In the genomic region with DNA sequence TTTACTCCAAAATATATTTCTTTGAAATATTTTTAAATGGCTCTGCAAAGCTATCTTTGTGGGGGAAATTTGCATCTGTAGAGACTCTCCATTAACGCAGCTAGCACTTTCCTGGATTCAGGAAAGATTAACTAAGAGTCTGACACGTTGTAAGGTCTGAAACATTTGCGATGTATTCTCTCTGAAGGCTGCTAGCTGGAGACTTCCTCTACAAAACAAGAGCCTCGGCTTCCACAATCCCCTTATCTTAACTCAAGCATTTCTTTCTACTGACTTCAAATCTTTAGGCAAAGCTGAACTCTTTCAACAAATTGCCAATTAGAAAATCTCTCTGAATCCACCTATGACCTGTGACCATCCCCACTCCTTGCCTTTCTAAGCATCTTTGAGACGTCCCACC, we compare ENCODE assay signal across 23 cellular contexts.
"Had no signal": no experiment of that assay in that cellular context is flagged by ENCODE, and none has a peak within 500 bp of the region (broad histone marks: within the 10 kb centered on the region; RNA-seq: fewer than 3 reads in every experiment).

No MANE protein-coding gene starts in this region.

- DNase-seq: heart right ventricle; hippocampal formation; immature natural killer cell; kidney; left ventricle myocardium inferior; naive thymus-derived CD8-positive, alpha-beta T cell; ovary; right lobe of liver; stimulated activated CD4-positive, alpha-beta T cell treated with anti-CD3 and anti-CD28 coated beads, Interleukin-1b, Interleukin-23, amount 100 ng/mL, for 48 hours; stimulated activated CD4-positive, alpha-beta T cell treated with anti-CD3 and anti-CD28 coated beads, Interleukin-2, amount 100 ng/mL, for 48 hours; stimulated activated CD4-positive, alpha-beta T cell treated with anti-CD3 and anti-CD28 coated beads, Interleukin-4, amount 100 ng/mL, for 4 hours; stimulated activated CD8-positive, alpha-beta memory T cell treated with anti-CD3 and anti-CD28 coated beads, Interleukin-4, amount 100 ng/mL, for 48 hours; stimulated activated naive CD4-positive, alpha-beta T cell treated with Interleukin-2 at 50 U/mL for 16 hours; stomach; testis; thyroid gland; transverse colon; upper lobe of right lung had no signal

- H3K27me3 Mint-ChIP-seq: progenitor cell of endocrine pancreas had no signal

- H3K36me3 ChIP-seq: heart right ventricle, left ventricle myocardium inferior, ovary, right atrium auricular region, right lobe of liver, stomach, thyroid gland, transverse colon, upper lobe of right lung had no signal

- ATAC-seq: heart right ventricle; naive thymus-derived CD8-positive, alpha-beta T cell; right lobe of liver; stimulated activated memory B cell treated with anti-CD40 and anti-IgM and Interleukin-4, amounts not matched to agents 10 μg/mL and 1 μg/mL and 100 μg/mL, for 72 hours; upper lobe of right lung had no signal

- H3K27ac Mint-ChIP-seq: immature natural killer cell; naive thymus-derived CD8-positive, alpha-beta T cell; progenitor cell of endocrine pancreas; stimulated activated memory B cell treated with anti-CD40 and anti-IgM and Interleukin-4, amounts not matched to agents 10 μg/mL and 1 μg/mL and 100 μg/mL, for 72 hours had no signal

- H3K9me3 ChIP-seq: ovary, right lobe of liver, testis, thyroid gland, upper lobe of right lung had no signal

- H3K4me3 ChIP-seq: heart right ventricle, left ventricle myocardium inferior, lung, ovary, right atrium auricular region, right lobe of liver, smooth muscle cell, stomach, testis, thyroid gland, transverse colon, upper lobe of right lung had no signal

- H3K4me2 ChIP-seq: smooth muscle cell had no signal

- H3K27me3 ChIP-seq: heart right ventricle, ovary, right atrium auricular region, right lobe of liver, stomach, testis, thyroid gland, transverse colon, upper lobe of right lung had no signal

- H3K27ac ChIP-seq: heart right ventricle, left ventricle myocardium inferior, ovary, right atrium auricular region, right lobe of liver, stomach, testis, thyroid gland, transverse colon, upper lobe of right lung had no signal

- H3K4me3 Mint-ChIP-seq: immature natural killer cell; naive thymus-derived CD8-positive, alpha-beta T cell; stimulated activated memory B cell treated with anti-CD40 and anti-IgM and Interleukin-4, amounts not matched to agents 10 μg/mL and 1 μg/mL and 100 μg/mL, for 72 hours had no signal

- H3K36me3 Mint-ChIP-seq: stimulated activated memory B cell treated with anti-CD40 and anti-IgM and Interleukin-4, amounts not matched to agents 10 μg/mL and 1 μg/mL and 100 μg/mL, for 72 hours had no signal

- H3K4me1 Mint-ChIP-seq: immature natural killer cell; stimulated activated memory B cell treated with anti-CD40 and anti-IgM and Interleukin-4, amounts not matched to agents 10 μg/mL and 1 μg/mL and 100 μg/mL, for 72 hours had no signal

- H3K4me1 ChIP-seq: heart right ventricle, right atrium auricular region, right lobe of liver, testis, thyroid gland, transverse colon, upper lobe of right lung had no signal
